24 cellular contexts compared by ENCODE assay signal in the genomic region with DNA sequence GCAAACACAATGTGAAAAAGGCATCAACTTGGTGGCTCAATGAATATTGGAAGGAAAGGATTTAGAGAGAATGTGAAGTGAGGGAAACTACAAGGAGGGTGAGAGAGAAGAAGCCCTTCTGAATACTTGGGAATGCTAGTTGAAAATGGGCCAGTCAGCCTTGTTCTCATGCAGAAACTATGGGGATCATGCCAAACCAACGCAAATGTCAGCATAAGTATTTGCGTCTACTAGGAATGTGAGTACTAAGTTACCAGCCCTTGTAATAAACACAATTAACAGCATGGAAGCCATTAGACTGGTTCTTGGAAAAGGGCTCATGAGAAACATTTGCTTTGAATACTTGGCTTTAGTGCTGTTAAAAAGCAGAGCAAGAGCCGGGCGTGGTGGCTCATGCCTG.
"Had no signal": no experiment of that assay in that cellular context is flagged by ENCODE, and none has a peak within 500 bp of the region (broad histone marks: within the 10 kb centered on the region; RNA-seq: fewer than 3 reads in every experiment).

No MANE protein-coding gene starts in this region.

- H3K27me3 Mint-ChIP-seq: stimulated activated naive B cell treated with anti-CD40 and anti-IgM and Interleukin-4, amounts not matched to agents 10 μg/mL and 1 μg/mL and 100 μg/mL, for 72 hours; stimulated activated naive CD8-positive, alpha-beta T cell treated with anti-CD3 and anti-CD28 coated beads, Interleukin-15, amount 100 ng/mL, for 72 hours had no signal

- ATAC-seq: effector memory CD8-positive, alpha-beta T cell; heart left ventricle; left colon; left ventricle myocardium superior; right lobe of liver; stimulated activated naive B cell treated with anti-CD40 and anti-IgM and Interleukin-4, amounts not matched to agents 10 μg/mL and 1 μg/mL and 100 μg/mL, for 72 hours; stimulated activated naive CD8-positive, alpha-beta T cell treated with anti-CD3 and anti-CD28 coated beads, Interleukin-15, amount 100 ng/mL, for 72 hours had no signal

- H3K27ac ChIP-seq: epithelial cell of prostate, esophagus muscularis mucosa, heart left ventricle, parathyroid adenoma, prostate gland, right lobe of liver, spleen, thoracic aorta had no signal

- H3K9me3 Mint-ChIP-seq: dendritic cell treated with granulocyte-macrophage colony-stimulating factor and Interleukin-4, amounts not matched to agents 40 ng/mL and 50 ng/mL, for 4 days; effector memory CD8-positive, alpha-beta T cell; naive B cell; nephron; stimulated activated naive B cell treated with anti-CD40 and anti-IgM and Interleukin-4, amounts not matched to agents 10 μg/mL and 1 μg/mL and 100 μg/mL, for 72 hours; stimulated activated naive CD8-positive, alpha-beta T cell treated with anti-CD3 and anti-CD28 coated beads, Interleukin-15, amount 100 ng/mL, for 72 hours had no signal

- DNase-seq: effector memory CD8-positive, alpha-beta T cell; heart left ventricle; hippocampal formation; left colon; left ventricle myocardium superior; mesendoderm; naive B cell; right lobe of liver; spleen; stimulated activated CD4-positive, alpha-beta T cell treated with anti-CD3 and anti-CD28 coated beads, Interleukin-15, amount 100 ng/mL, for 24 hours; stimulated activated CD4-positive, alpha-beta T cell treated with anti-CD3 and anti-CD28 coated beads, Interleukin-1b, Interleukin-23, amount 100 ng/mL, for 48 hours; stimulated activated CD4-positive, alpha-beta T cell treated with anti-CD3 and anti-CD28 coated beads, Interleukin-4, amount 100 ng/mL, for 24 hours; stimulated activated naive B cell treated with anti-CD40 and anti-IgM and Interleukin-4, amounts not matched to agents 10 μg/mL and 1 μg/mL and 100 μg/mL, for 72 hours; stimulated activated naive CD8-positive, alpha-beta T cell treated with anti-CD3 and anti-CD28 coated beads, Interleukin-15, amount 100 ng/mL, for 72 hours; trophoblast cell had no signal

- H3K4me3 ChIP-seq: esophagus muscularis mucosa, heart left ventricle, prostate gland, right lobe of liver, spleen, thoracic aorta had no signal

- H3K27me3 ChIP-seq: esophagus muscularis mucosa, heart left ventricle, right lobe of liver, spleen had no signal

- H2AFZ ChIP-seq: parathyroid adenoma had no signal

- H3K36me3 ChIP-seq: esophagus muscularis mucosa, heart left ventricle, prostate gland, right lobe of liver, spleen, thoracic aorta had no signal

- H3K9me3 ChIP-seq: esophagus muscularis mucosa, heart left ventricle, prostate gland, right lobe of liver, spleen, thoracic aorta had no signal

- H3K27ac Mint-ChIP-seq: dendritic cell treated with granulocyte-macrophage colony-stimulating factor and Interleukin-4, amounts not matched to agents 40 ng/mL and 50 ng/mL, for 4 days; effector memory CD8-positive, alpha-beta T cell; naive B cell; nephron; stimulated activated naive B cell treated with anti-CD40 and anti-IgM and Interleukin-4, amounts not matched to agents 10 μg/mL and 1 μg/mL and 100 μg/mL, for 72 hours; stimulated activated naive CD8-positive, alpha-beta T cell treated with anti-CD3 and anti-CD28 coated beads, Interleukin-15, amount 100 ng/mL, for 72 hours had no signal

- H3K4me3 Mint-ChIP-seq: dendritic cell treated with granulocyte-macrophage colony-stimulating factor and Interleukin-4, amounts not matched to agents 40 ng/mL and 50 ng/mL, for 4 days; effector memory CD8-positive, alpha-beta T cell; naive B cell; nephron; stimulated activated naive B cell treated with anti-CD40 and anti-IgM and Interleukin-4, amounts not matched to agents 10 μg/mL and 1 μg/mL and 100 μg/mL, for 72 hours; stimulated activated naive CD8-positive, alpha-beta T cell treated with anti-CD3 and anti-CD28 coated beads, Interleukin-15, amount 100 ng/mL, for 72 hours had no signal

- FAIRE-seq: colon, frontal cortex had no signal

- H3K79me2 ChIP-seq: parathyroid adenoma had no signal

- H3K4me1 ChIP-seq: esophagus muscularis mucosa, heart left ventricle, prostate gland, right lobe of liver, spleen had no signal

- H3K9ac ChIP-seq: parathyroid adenoma had no signal

- H3K36me3 Mint-ChIP-seq: naive B cell; stimulated activated naive B cell treated with anti-CD40 and anti-IgM and Interleukin-4, amounts not matched to agents 10 μg/mL and 1 μg/mL and 100 μg/mL, for 72 hours had no signal

- H3K4me1 Mint-ChIP-seq: nephron; stimulated activated naive CD8-positive, alpha-beta T cell treated with anti-CD3 and anti-CD28 coated beads, Interleukin-15, amount 100 ng/mL, for 72 hours had no signal
